Comparison of ENCODE assay signal across 15 cellular contexts in the genomic region with DNA sequence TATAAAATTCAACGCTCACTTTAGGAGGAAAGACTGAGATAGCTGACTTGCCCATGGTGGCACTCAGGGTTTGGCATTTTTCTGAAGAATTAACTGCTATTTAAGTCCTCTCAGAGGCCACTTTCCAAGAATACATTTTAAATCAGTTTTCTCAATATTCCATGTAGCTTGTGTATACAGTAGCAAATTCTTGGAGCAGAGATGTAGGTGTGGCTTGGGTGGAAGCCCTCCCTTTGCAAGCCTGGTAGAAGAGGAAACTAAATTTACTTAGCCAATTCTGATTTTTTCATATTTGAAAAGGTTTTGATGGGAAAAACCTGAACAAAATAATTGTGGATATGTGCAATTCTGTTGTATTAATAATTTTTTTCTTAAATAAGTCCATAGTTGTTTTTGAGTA. TPM values are rescaled to one million over a fixed set of nuclear protein-coding genes. Genes with fewer than 3 reads are reported as not detected.
DNase-seq lines count a peak whose midpoint lies in the region; ATAC-seq and TF ChIP-seq lines count a peak whose summit lies in the region.
"Had no signal": no experiment of that assay in that cellular context is flagged by ENCODE, and none has a peak within 500 bp of the region (broad histone marks: within the 10 kb centered on the region; RNA-seq: fewer than 3 reads in every experiment).

No MANE protein-coding gene starts in this region.

- H3K9me3 ChIP-seq in IMR-90 (ENCODE audit: control insufficient read depth, insufficient read depth, low read length) (no peaks in the 10 kb centered on the region), aorta (ENCODE audit: control insufficient read depth, low read length) (no peaks in the 10 kb centered on the region)

- H3K4me3 Mint-ChIP-seq in chondrocyte (ENCODE audit: unreplicated experiment) (peak overlapping the region; percentile 13), mesothelial cell of epicardium (no peak overlapping the region)
- H3K4me3 Mint-ChIP-seq: effector memory CD8-positive, alpha-beta T cell; nephron progenitor cell had no signal

- dilution Hi-C loops in IMR-90 (cut with HindIII; ENCODE audit: low sequenced_read_pairs, unreplicated experiment), result no loop called here

- H3K23ac ChIP-seq in IMR-90 (ENCODE audit: low read depth, low read length), result no peak overlapping the region

- TF ChIP-seq RAD21 in IMR-90 (IDR thresholded peaks at IDR 0.05; ENCODE audit: low read length), result no peak

- H3K27ac ChIP-seq in IMR-90 (ENCODE audit: insufficient read depth, low read length), result no peak overlapping the region; the same call in 1 of the 2 replicates
- H3K27ac ChIP-seq in aorta (ENCODE audit: low read depth in 1 of 2, low read length in 2 of 2), result peak overlapping the region in 1 of 2 donors; percentile 70
- H3K27ac ChIP-seq: cardiac muscle cell had no signal

- no peak overlapping the region for H2BK15ac ChIP-seq in IMR-90 (ENCODE audit: low read depth, low read length)

- peak overlapping the region; percentile 33; the same call in 1 of the 2 replicates for H2BK120ac ChIP-seq in IMR-90 (ENCODE audit: low read depth, low read length)

- ATAC-seq in IMR-90 (ENCODE audit: low read depth) (peak; percentile 71), aorta (ENCODE audit: low FRiP score) (peak; percentile 31), HG03460 (IDR thresholded peaks at IDR 0.05; ENCODE audit: unreplicated experiment) (no peak), GM18907 (IDR thresholded peaks at IDR 0.05; ENCODE audit: unreplicated experiment) (no peak)
- ATAC-seq: effector memory CD8-positive, alpha-beta T cell had no signal

- POLR2A ChIA-PET in IMR-90 (lab: Charles Lee; ENCODE audit: unreplicated experiment), result interaction anchor here (0.6 to 0.7 kb wide), 2 partner anchors 14 to 273 kb away, joined by 3 to 9 read pairs; a partner anchor contains a TSS

- H3K4me1 ChIP-seq in IMR-90 (ENCODE audit: control insufficient read depth, insufficient read depth, low read length) (peaks cover 5% of the 10 kb centered on the region; the same call in 1 of the 2 replicates), aorta (ENCODE audit: control insufficient read depth in 1 of 2, insufficient read depth in 2 of 2, low read length in 2 of 2) (peaks cover 0 to 4% of the 10 kb centered on the region in 2 donors)

- peak overlapping the region; percentile 59 for H2BK5ac ChIP-seq in IMR-90 (ENCODE audit: low read depth, low read length, poor library complexity, severe bottlenecking)

- TF ChIP-seq CTCF in IMR-90 (conservative IDR thresholded peaks at IDR 0.05; ENCODE audit: low read depth, low read length), result no peak
- no peak for TF ChIP-seq CTCF in chondrocyte (IDR thresholded peaks at IDR 0.05)
- TF ChIP-seq CTCF in mesothelial cell of epicardium (IDR thresholded peaks at IDR 0.05; ENCODE audit: unreplicated experiment), result no peak

- CTCF ChIA-PET in IMR-90 (lab: Yijun Ruan, JAX), result no interaction called here

- H3K9me1 ChIP-seq in IMR-90 (ENCODE audit: insufficient read depth, low read length), result no peaks in the 10 kb centered on the region

- H3K56ac ChIP-seq in IMR-90 (ENCODE audit: extremely low read depth, insufficient read depth, low read length), result no peak overlapping the region

- H3K27ac Mint-ChIP-seq in chondrocyte (ENCODE audit: unreplicated experiment) (peak overlapping the region; percentile 83), mesothelial cell of epicardium (peak overlapping the region; percentile 95)
- H3K27ac Mint-ChIP-seq: activated naive CD4-positive, alpha-beta T cell treated with anti-CD3 and anti-CD28 coated beads, Interleukin-2, amount 50 U/mL, for 72 hours; effector memory CD8-positive, alpha-beta T cell had no signal

- H3K9ac ChIP-seq in IMR-90 (ENCODE audit: low read depth, low read length), result no peak overlapping the region

- H3K27me3 ChIP-seq in IMR-90 (ENCODE audit: control insufficient read depth, insufficient read depth, low read length), result no peaks in the 10 kb centered on the region
- no peaks in the 10 kb centered on the region for H3K27me3 ChIP-seq in aorta (ENCODE audit: control insufficient read depth in 1 of 2, insufficient read depth in 2 of 2, low read length in 1 of 2)
- H3K27me3 ChIP-seq: cardiac muscle cell had no signal

- H3K14ac ChIP-seq in IMR-90 (replicated peaks; ENCODE audit: low read depth, low read length), result no peak overlapping the region

- H2AFZ ChIP-seq in IMR-90 (replicated peaks; ENCODE audit: low read length, poor library complexity), result no peak overlapping the region

- in situ Hi-C loops in IMR-90 (cut with MboI; ENCODE audit: low sequenced_read_pairs), result no loop called here

- H3K4ac ChIP-seq in IMR-90 (ENCODE audit: low read depth, low read length), result peak overlapping the region; percentile 61; the same call in 1 of the 2 replicates

- intact Hi-C loops in IMR-90 (cut with micrococcal nuclease) (no loop called here), aorta (cut with DNase I) (loop anchor here in 1 of 2 donors (5.0 kb wide), 1 partner anchor 34 kb away; no protein-coding TSS in a partner anchor)

- no peak overlapping the region for H4K5ac ChIP-seq in IMR-90 (ENCODE audit: low read depth, low read length)

- peaks cover 0 to 2% of the 10 kb centered on the region in 2 experiments; a peak in 1 of 4 replicates for H3K79me1 ChIP-seq in IMR-90 (ENCODE audit: low read depth in 1 of 2, low read length in 2 of 2)

- H3K27me3 Mint-ChIP-seq in chondrocyte (ENCODE audit: low read depth) (no peaks in the 10 kb centered on the region), mesothelial cell of epicardium (ENCODE audit: low read depth) (no peaks in the 10 kb centered on the region)

- H4K20me1 ChIP-seq in IMR-90 (ENCODE audit: insufficient read depth, low read length), result no peaks in the 10 kb centered on the region

- no peak overlapping the region for H4K8ac ChIP-seq in IMR-90 (ENCODE audit: low read depth in 2 of 2, low read length in 2 of 2)

- H3K9me3 Mint-ChIP-seq in chondrocyte (ENCODE audit: low read depth) (no peaks in the 10 kb centered on the region), mesothelial cell of epicardium (no peaks in the 10 kb centered on the region)
- H3K9me3 Mint-ChIP-seq: activated naive CD4-positive, alpha-beta T cell treated with anti-CD3 and anti-CD28 coated beads, Interleukin-2, amount 50 U/mL, for 72 hours; effector memory CD8-positive, alpha-beta T cell; nephron progenitor cell had no signal

- H3K18ac ChIP-seq in IMR-90 (ENCODE audit: low read depth, low read length), result peak overlapping the region; percentile 43; the same call in 1 of the 2 replicates

- no peaks in the 10 kb centered on the region for H3K36me3 Mint-ChIP-seq in chondrocyte (ENCODE audit: low read depth)
- no peaks in the 10 kb centered on the region for H3K36me3 Mint-ChIP-seq in mesothelial cell of epicardium
- H3K36me3 Mint-ChIP-seq: activated naive CD4-positive, alpha-beta T cell treated with anti-CD3 and anti-CD28 coated beads, Interleukin-2, amount 50 U/mL, for 72 hours had no signal

- H2BK20ac ChIP-seq in IMR-90 (ENCODE audit: low read depth, low read length), result peak overlapping the region; percentile 27; the same call in 1 of the 2 replicates

- H4K91ac ChIP-seq in IMR-90 (ENCODE audit: insufficient read depth, low read depth, low read length), result no peak overlapping the region

- H2AK5ac ChIP-seq in IMR-90 (ENCODE audit: low read depth, low read length), result no peak overlapping the region

- peak overlapping the region; percentile 62; the same call in 1 of the 2 replicates for H3K4me2 ChIP-seq in IMR-90 (ENCODE audit: low read depth, low read length)

- no peak overlapping the region for H2AK9ac ChIP-seq in IMR-90 (replicated peaks; ENCODE audit: low read depth, low read length, poor library complexity)

- H3K4me3 ChIP-seq in IMR-90 (ENCODE audit: insufficient read depth, low read depth, low read length) (no peak overlapping the region), aorta (ENCODE audit: low read length in 2 of 2) (no peak overlapping the region)
- H3K4me3 ChIP-seq: cardiac muscle cell had no signal

- TF ChIP-seq POLR2A in IMR-90 (IDR thresholded peaks at IDR 0.05; ENCODE audit: low read depth, low read length), result no peak

- BruUV-seq in IMR-90 (replicated peaks; lab: Mats Ljungman, UMichigan), result no TSS peak

- H3K36me3 ChIP-seq in IMR-90 (ENCODE audit: control insufficient read depth, insufficient read depth, low read length), result no peaks in the 10 kb centered on the region
- no peaks in the 10 kb centered on the region for H3K36me3 ChIP-seq in aorta (ENCODE audit: control insufficient read depth in 1 of 2, insufficient read depth in 2 of 2, low read length in 1 of 2)
- H3K36me3 ChIP-seq: cardiac muscle cell had no signal

- WGBS in IMR-90 (ENCODE audit: extremely low coverage in 2 of 2, insufficient read length in 1 of 2), 2 experiments, result no CpG with 5 or more reads among the region's 1 CpG
- WGBS in aorta, 2 donors, result 5 to 6% methylated on average over 1 of the region's 1 CpG

- H3K4me1 Mint-ChIP-seq in chondrocyte (ENCODE audit: low read depth), result peaks cover 74% of the 10 kb centered on the region
- H3K4me1 Mint-ChIP-seq in mesothelial cell of epicardium, result peaks cover 33% of the 10 kb centered on the region

- peak; percentile 52 for DNase-seq in IMR-90
- no peak for DNase-seq in chondrocyte (ENCODE audit: low spot score)
- no peak for DNase-seq in mesothelial cell of epicardium (ENCODE audit: low spot score in 2 of 2, unreplicated experiment in 2 of 2)
- DNase-seq in aorta, result no peak
- no peak for DNase-seq in globus pallidus (ENCODE audit: low spot score)
- DNase-seq: activated CD4-positive, alpha-beta T cell treated with anti-CD3 and anti-CD28 coated beads, Interleukin-2, amount 50 U/mL, for 1 hour; activated T-cell treated with anti-CD3 and anti-CD28 coated beads for 4 hours; effector memory CD8-positive, alpha-beta T cell; NCI-H1105 treated with DMSO at 0.1 percent for 48 hours; NCI-H774; nephron progenitor cell had no signal

TF ChIP-seq in IMR-90, 13 proteins besides CTCF, POLR2A, EP300 and RAD21 (continues in another document):
- TF ChIP-seq RCOR1 (IDR thresholded peaks at IDR 0.05; ENCODE audit: insufficient replicate concordance, low read length), result no peak
- TF ChIP-seq, protein P1, sequence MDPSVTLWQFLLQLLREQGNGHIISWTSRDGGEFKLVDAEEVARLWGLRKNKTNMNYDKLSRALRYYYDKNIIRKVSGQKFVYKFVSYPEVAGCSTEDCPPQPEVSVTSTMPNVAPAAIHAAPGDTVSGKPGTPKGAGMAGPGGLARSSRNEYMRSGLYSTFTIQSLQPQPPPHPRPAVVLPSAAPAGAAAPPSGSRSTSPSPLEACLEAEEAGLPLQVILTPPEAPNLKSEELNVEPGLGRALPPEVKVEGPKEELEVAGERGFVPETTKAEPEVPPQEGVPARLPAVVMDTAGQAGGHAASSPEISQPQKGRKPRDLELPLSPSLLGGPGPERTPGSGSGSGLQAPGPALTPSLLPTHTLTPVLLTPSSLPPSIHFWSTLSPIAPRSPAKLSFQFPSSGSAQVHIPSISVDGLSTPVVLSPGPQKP (IDR thresholded peaks at IDR 0.05; ENCODE audit: borderline replicate concordance, low read depth, low read length), result no peak

RNA-seq across cellular contexts. Expression of a gene that starts 14.0 kb away (rescaled TPM):
- total RNA-seq in IMR-90 (2012; rRNA removed), result 181 and 204 TPM in 2 replicates
- 45.8 and 51.4 TPM in 2 replicates for polyA plus RNA-seq in IMR-90 (2012; rRNA removed)
- 12.4 and 14.0 TPM in 2 replicates for polyA plus RNA-seq in IMR-90 (2012; cell fraction: cytosol; rRNA removed)
- polyA plus RNA-seq in IMR-90 (2012; cell fraction: nucleus; rRNA removed; ENCODE audit: low replicate concordance), result 9.3 and 71.1 TPM in 2 replicates
- 289 to 452 TPM (median 442 TPM) in 3 replicates for total RNA-seq in chondrocyte
- 93.3 to 112 TPM (median 100 TPM) in 3 replicates for total RNA-seq in mesothelial cell of epicardium
- 100 to 1,000 TPM; 138 to 146 TPM for total RNA-seq in aorta
- 10 to 100 TPM; 27.9 to 40.1 TPM for polyA plus RNA-seq in aorta

Comparison
In these comparisons a context has a peak if more than half of its experiments do, and no peak if none do; other contexts are left out.
1. ATAC-seq: peak in IMR-90 (single experiment) and aorta (single experiment); none in HG03460 (single experiment) and GM18907 (single experiment).